ENCODE assay signal across 20 cellular contexts in genomic region chr9:135973276-135974219, GRCh38. TPM values are rescaled to one million over a fixed set of nuclear protein-coding genes. Genes with fewer than 3 reads are reported as not detected.
DNase-seq lines count a peak whose midpoint lies in the region; ATAC-seq and TF ChIP-seq lines count a peak whose summit lies in the region.
"Had no signal": no experiment of that assay in that cellular context is flagged by ENCODE, and none has a peak within 500 bp of the region (broad histone marks: within the 10 kb centered on the region; RNA-seq: fewer than 3 reads in every experiment).

No MANE protein-coding gene starts in this region.

- DNase-seq in heart left ventricle (peak in 1 of 5 donors; percentile 58), right atrium auricular region (ENCODE audit: low spot score) (no peak), MV-4-11 (lab: John Stamatoyannopoulos, UW) (peak; percentile 76), fibroblast of pulmonary artery (ENCODE audit: low read depth) (peak; percentile 51), spleen (peak; percentile 79)
- DNase-seq in activated CD4-positive, CD25-positive, alpha-beta regulatory T cell (lab: John Stamatoyannopoulos, UW): no peak
- DNase-seq: dorsolateral prefrontal cortex; EL; HCEC 1CT; NCI-H1048; NCI-H2171 treated with DMSO at 0.1 percent for 48 hours; stimulated activated CD4-positive, alpha-beta T cell treated with anti-CD3 and anti-CD28 coated beads, Interleukin-4, amount 100 ng/mL, for 4 hours; T-helper 2 cell had no signal

- peaks cover 0 to 25% (median 6%) of the 10 kb centered on the region in 12 donors for H3K4me1 ChIP-seq in heart left ventricle
- H3K4me1 ChIP-seq in right atrium auricular region: peaks cover 0 to 7% of the 10 kb centered on the region in 2 donors
- peaks cover 4 to 30% (median 17%) of the 10 kb centered on the region in 6 donors for H3K4me1 ChIP-seq in spleen
- H3K4me1 ChIP-seq: pancreas had no signal

- ATAC-seq in heart left ventricle (peak in 3 of 4 donors; percentile 45 to 64 (median 55)), HG03280 (IDR thresholded peaks at IDR 0.05; ENCODE audit: unreplicated experiment) (no peak), HG03108 (IDR thresholded peaks at IDR 0.05; ENCODE audit: unreplicated experiment) (no peak)
- ATAC-seq: activated CD4-positive, CD25-positive, alpha-beta regulatory T cell treated with anti-CD3 and anti-CD28 coated beads, Interleukin-2, amount 50 U/mL, for 24 hours; activated T-helper 17 cell treated with anti-CD3 and anti-CD28 coated beads, Interleukin-2, amount 50 U/mL, for 72 hours had no signal

- H3K27ac ChIP-seq in heart left ventricle (no peak overlapping the region), right atrium auricular region (no peak overlapping the region), spleen (no peak overlapping the region)
- H3K27ac ChIP-seq: dorsolateral prefrontal cortex, pancreas, skin epidermis, suprapubic skin had no signal

- TF ChIP-seq POLR2A in heart left ventricle (IDR thresholded peaks at IDR 0.05) (no peak), spleen (IDR thresholded peaks at IDR 0.05) (no peak)

- TF ChIP-seq CTCF in heart left ventricle (IDR thresholded peaks at IDR 0.05): no peak
- no peak for TF ChIP-seq CTCF in right atrium auricular region (IDR thresholded peaks at IDR 0.05)
- no peak for TF ChIP-seq CTCF in fibroblast of pulmonary artery (IDR thresholded peaks at IDR 0.05; ENCODE audit: low read length, missing control alignments)
- TF ChIP-seq CTCF in spleen (IDR thresholded peaks at IDR 0.05 in 8 of 11, conservative IDR thresholded peaks at IDR 0.05 in 3 of 11): no peak

- H3K9me3 ChIP-seq in heart left ventricle: no peaks in the 10 kb centered on the region
- no peaks in the 10 kb centered on the region for H3K9me3 ChIP-seq in right atrium auricular region
- H3K9me3 ChIP-seq in spleen: no peaks in the 10 kb centered on the region
- H3K9me3 ChIP-seq: pancreas, suprapubic skin had no signal

- intact Hi-C loops in heart left ventricle (cut with DNase I): no loop called here
- intact Hi-C loops in spleen (cut with DNase I; ENCODE audit: low total_unique reads): no loop called here

- H3K36me3 ChIP-seq in heart left ventricle (no peaks in the 10 kb centered on the region), right atrium auricular region (no peaks in the 10 kb centered on the region), spleen (no peaks in the 10 kb centered on the region)
- H3K36me3 ChIP-seq: pancreas, suprapubic skin had no signal

- 43 to 47% (median 45%) methylated on average over 18 to 23 of the region's 23 CpGs for WGBS in heart left ventricle, 4 donors
- 38 to 49% (median 41%) methylated on average over 22 to 23 of the region's 23 CpGs for WGBS in spleen, 5 donors

- H3K27me3 ChIP-seq in heart left ventricle: peaks cover 0 to 3% (median 0%) of the 10 kb centered on the region in 9 donors
- no peaks in the 10 kb centered on the region for H3K27me3 ChIP-seq in right atrium auricular region
- H3K27me3 ChIP-seq in spleen (replicated peaks in 1 of 7): peaks cover 0 to 15% (median 0%) of the 10 kb centered on the region in 7 donors
- H3K27me3 ChIP-seq: dorsolateral prefrontal cortex, pancreas had no signal

- H3K4me3 ChIP-seq in heart left ventricle (no peak overlapping the region), right atrium auricular region (no peak overlapping the region), fibroblast of pulmonary artery (replicated peaks; ENCODE audit: low read depth, low read length) (no peak overlapping the region), spleen (no peak overlapping the region)
- H3K4me3 ChIP-seq: dorsolateral prefrontal cortex, pancreas, skin epidermis, suprapubic skin had no signal

RNA-seq across cellular contexts. Expression of gene UBAC1, which starts 12.4 kb away (rescaled TPM):
- total RNA-seq in heart left ventricle (100 to 1,000 TPM in 4 of 9 donors, 10 to 100 TPM in 5; 71.1 to 115 (median 87.6) TPM), right atrium auricular region (10 to 100 TPM; 58.6 to 76.9 TPM), spleen (10 to 100 TPM; 32.3 to 45.8 (median 34.0) TPM)
- polyA plus RNA-seq in heart left ventricle (100 to 1,000 TPM; 100 to 140 TPM), spleen (10 to 100 TPM; 28.0 to 45.3 (median 35.0) TPM)

Comparison
In these comparisons a context has a peak if more than half of its experiments do, and no peak if none do; other contexts are left out.
1. ATAC-seq: peak in heart left ventricle (3 of 4); none in HG03280 (single experiment) and HG03108 (single experiment).
2. DNase-seq: peak in MV-4-11 (single experiment), fibroblast of pulmonary artery (single experiment) and spleen (single experiment); none in right atrium auricular region (single experiment) and activated CD4-positive, CD25-positive, alpha-beta regulatory T cell (0 of 4).